In the genomic region with DNA sequence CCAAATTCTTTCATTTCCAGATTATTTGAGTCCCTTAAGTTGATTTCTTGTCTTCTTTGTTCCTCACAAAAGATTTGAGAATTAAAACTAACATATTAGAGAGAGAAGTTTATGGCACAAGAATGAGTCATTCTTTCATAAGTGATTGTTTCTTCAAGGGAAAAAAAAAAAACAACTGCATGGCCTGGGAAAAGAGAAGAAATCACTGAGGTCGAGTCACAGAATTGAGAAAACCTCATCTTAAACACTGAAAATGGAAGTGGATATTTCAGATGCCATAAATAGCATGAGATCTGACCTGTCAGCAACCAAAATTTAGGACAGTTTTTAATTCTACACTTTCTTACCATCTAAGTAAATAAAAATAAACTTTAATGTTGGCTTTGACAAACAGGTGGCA, we compare ENCODE assay signal across 19 cellular contexts.
DNase-seq lines count a peak whose midpoint lies in the region; ATAC-seq, FAIRE-seq and TF ChIP-seq lines count a peak whose summit lies in the region.
"Had no signal": no experiment of that assay in that cellular context is flagged by ENCODE, and none has a peak within 500 bp of the region (broad histone marks: within the 10 kb centered on the region; RNA-seq: fewer than 3 reads in every experiment).

No MANE protein-coding gene starts in this region.

- H3K9ac ChIP-seq in astrocyte (ENCODE audit: low read length) = no peak overlapping the region
- H3K9ac ChIP-seq: BLaER1 had no signal

- H3K4me3 Mint-ChIP-seq in astrocyte (ENCODE audit: unreplicated experiment) = no peak overlapping the region
- H3K4me3 Mint-ChIP-seq in stimulated activated naive CD8-positive, alpha-beta T cell treated with anti-CD3 and anti-CD28 coated beads, Interleukin-15, amount 100 ng/mL, for 72 hours = no peak overlapping the region
- H3K4me3 Mint-ChIP-seq in stimulated activated naive B cell treated with anti-CD40 and anti-IgM and Interleukin-4, amounts not matched to agents 10 μg/mL and 1 μg/mL and 100 μg/mL, for 72 hours = no peak overlapping the region
- H3K4me3 Mint-ChIP-seq: stimulated activated naive CD8-positive, alpha-beta T cell treated with anti-CD3 and anti-CD28 coated beads, Interleukin-15, Interleukin-2, amounts not matched to agents 100 ng/mL and 50 ng/mL, for 24 hours had no signal

- H3K9me3 Mint-ChIP-seq in astrocyte (ENCODE audit: unreplicated experiment) = no peaks in the 10 kb centered on the region
- H3K9me3 Mint-ChIP-seq in stimulated activated naive CD8-positive, alpha-beta T cell treated with anti-CD3 and anti-CD28 coated beads, Interleukin-15, amount 100 ng/mL, for 72 hours = peaks cover 0 to 10% of the 10 kb centered on the region in 2 donors
- peaks cover 0 to 4% of the 10 kb centered on the region in 2 donors for H3K9me3 Mint-ChIP-seq in stimulated activated naive B cell treated with anti-CD40 and anti-IgM and Interleukin-4, amounts not matched to agents 10 μg/mL and 1 μg/mL and 100 μg/mL, for 72 hours
- H3K9me3 Mint-ChIP-seq: stimulated activated naive CD8-positive, alpha-beta T cell treated with anti-CD3 and anti-CD28 coated beads, Interleukin-15, Interleukin-2, amounts not matched to agents 100 ng/mL and 50 ng/mL, for 24 hours had no signal

- no peak overlapping the region for H3K27ac Mint-ChIP-seq in astrocyte (ENCODE audit: unreplicated experiment)
- H3K27ac Mint-ChIP-seq in stimulated activated naive CD8-positive, alpha-beta T cell treated with anti-CD3 and anti-CD28 coated beads, Interleukin-15, amount 100 ng/mL, for 72 hours = no peak overlapping the region
- H3K27ac Mint-ChIP-seq in stimulated activated naive B cell treated with anti-CD40 and anti-IgM and Interleukin-4, amounts not matched to agents 10 μg/mL and 1 μg/mL and 100 μg/mL, for 72 hours = no peak overlapping the region
- H3K27ac Mint-ChIP-seq: stimulated activated naive CD8-positive, alpha-beta T cell treated with anti-CD3 and anti-CD28 coated beads, Interleukin-15, Interleukin-2, amounts not matched to agents 100 ng/mL and 50 ng/mL, for 24 hours had no signal

- DNase-seq in AG04450 (ENCODE audit: low read depth, low spot score) (peak; percentile 1), astrocyte (ENCODE audit: low read depth) (peak; percentile 45), foreskin melanocyte (peak; percentile 3), NCI-H1105 treated with DMSO at 0.1 percent for 48 hours (lab: John Stamatoyannopoulos, UW) (no peak)
- DNase-seq in stimulated activated naive CD8-positive, alpha-beta T cell treated with anti-CD3 and anti-CD28 coated beads, Interleukin-15, amount 100 ng/mL, for 72 hours = no peak
- no peak for DNase-seq in stimulated activated naive B cell treated with anti-CD40 and anti-IgM and Interleukin-4, amounts not matched to agents 10 μg/mL and 1 μg/mL and 100 μg/mL, for 72 hours
- DNase-seq: activated gamma-delta T cell treated with Interleukin-2 at 50 U/mL for 16 hours, DND-41, heart left ventricle, midbrain, NCI-H1436, NCI-H524, nucleus accumbens had no signal

- H2AFZ ChIP-seq in astrocyte (ENCODE audit: low read depth, low read length) = no peak overlapping the region

- no peaks in the 10 kb centered on the region for H3K27me3 Mint-ChIP-seq in astrocyte (ENCODE audit: low read depth, unreplicated experiment)
- no peaks in the 10 kb centered on the region for H3K27me3 Mint-ChIP-seq in stimulated activated naive CD8-positive, alpha-beta T cell treated with anti-CD3 and anti-CD28 coated beads, Interleukin-15, amount 100 ng/mL, for 72 hours
- H3K27me3 Mint-ChIP-seq in stimulated activated naive B cell treated with anti-CD40 and anti-IgM and Interleukin-4, amounts not matched to agents 10 μg/mL and 1 μg/mL and 100 μg/mL, for 72 hours = no peaks in the 10 kb centered on the region
- H3K27me3 Mint-ChIP-seq: stimulated activated naive CD8-positive, alpha-beta T cell treated with anti-CD3 and anti-CD28 coated beads, Interleukin-15, Interleukin-2, amounts not matched to agents 100 ng/mL and 50 ng/mL, for 24 hours had no signal

- no peaks in the 10 kb centered on the region for H3K9me3 ChIP-seq in AG04450 (ENCODE audit: control insufficient read depth, insufficient read depth, low read length)
- no peaks in the 10 kb centered on the region for H3K9me3 ChIP-seq in astrocyte (ENCODE audit: insufficient read depth, low read depth, low read length)
- H3K9me3 ChIP-seq: BLaER1, heart left ventricle had no signal

- H3K27me3 ChIP-seq in AG04450 (ENCODE audit: control insufficient read depth, insufficient read depth, low read length) = no peaks in the 10 kb centered on the region
- no peaks in the 10 kb centered on the region for H3K27me3 ChIP-seq in astrocyte (ENCODE audit: insufficient read depth, low read length)
- H3K27me3 ChIP-seq: BLaER1, heart left ventricle had no signal

- no peak overlapping the region for H3K4me3 ChIP-seq in AG04450 (ENCODE audit: low read depth, low read length)
- H3K4me3 ChIP-seq in astrocyte (ENCODE audit: insufficient read depth, low read depth, low read length) = no peak overlapping the region
- H3K4me3 ChIP-seq: BLaER1, heart left ventricle, skin epidermis had no signal

- no peak overlapping the region for H3K4me2 ChIP-seq in astrocyte (ENCODE audit: low read length)
- H3K4me2 ChIP-seq: BLaER1 had no signal

- peaks cover 13% of the 10 kb centered on the region for H3K4me1 Mint-ChIP-seq in astrocyte (ENCODE audit: low read depth, unreplicated experiment)
- peaks cover 14% of the 10 kb centered on the region for H3K4me1 Mint-ChIP-seq in stimulated activated naive CD8-positive, alpha-beta T cell treated with anti-CD3 and anti-CD28 coated beads, Interleukin-15, amount 100 ng/mL, for 72 hours
- peaks cover 0 to 6% of the 10 kb centered on the region in 2 donors for H3K4me1 Mint-ChIP-seq in stimulated activated naive B cell treated with anti-CD40 and anti-IgM and Interleukin-4, amounts not matched to agents 10 μg/mL and 1 μg/mL and 100 μg/mL, for 72 hours

- H4K20me1 ChIP-seq in astrocyte (ENCODE audit: insufficient read depth, low read length) = no peaks in the 10 kb centered on the region
- H4K20me1 ChIP-seq: BLaER1 had no signal

- peaks cover 7% of the 10 kb centered on the region for H3K36me3 Mint-ChIP-seq in astrocyte (ENCODE audit: low read depth, unreplicated experiment)
- H3K36me3 Mint-ChIP-seq in stimulated activated naive B cell treated with anti-CD40 and anti-IgM and Interleukin-4, amounts not matched to agents 10 μg/mL and 1 μg/mL and 100 μg/mL, for 72 hours = peaks cover 14 to 15% of the 10 kb centered on the region in 2 donors

- no peak for FAIRE-seq in astrocyte (lab: Jason Lieb, UNC)

- no peaks in the 10 kb centered on the region for H3K36me3 ChIP-seq in astrocyte (ENCODE audit: insufficient read depth, low read length)
- H3K36me3 ChIP-seq: BLaER1, heart left ventricle had no signal

- H3K79me2 ChIP-seq in astrocyte (ENCODE audit: insufficient read depth, low read length) = no peaks in the 10 kb centered on the region

- CTCF ChIA-PET in AG04450 (lab: Charles Lee) = no interaction called here

- ATAC-seq in GM18511 (IDR thresholded peaks at IDR 0.05; ENCODE audit: unreplicated experiment) (peak; percentile 58), GM21825 (IDR thresholded peaks at IDR 0.05; ENCODE audit: unreplicated experiment) (no peak)
- no peak for ATAC-seq in stimulated activated naive CD8-positive, alpha-beta T cell treated with anti-CD3 and anti-CD28 coated beads, Interleukin-15, amount 100 ng/mL, for 72 hours
- no peak for ATAC-seq in stimulated activated naive B cell treated with anti-CD40 and anti-IgM and Interleukin-4, amounts not matched to agents 10 μg/mL and 1 μg/mL and 100 μg/mL, for 72 hours (replicated peaks)
- ATAC-seq: heart left ventricle had no signal

- TF ChIP-seq CTCF in AG04450 (IDR thresholded peaks at IDR 0.05; ENCODE audit: low read depth, low read length) (no peak), astrocyte (IDR thresholded peaks at IDR 0.05; ENCODE audit: insufficient read depth, low read depth, low read length) (no peak)

- H3K27ac ChIP-seq in AG04450 (ENCODE audit: low read depth, low read length) = no peak overlapping the region
- no peak overlapping the region for H3K27ac ChIP-seq in astrocyte (ENCODE audit: low read depth, low read length)
- H3K27ac ChIP-seq: BLaER1, heart left ventricle, skin epidermis, VCaP had no signal

- POLR2A ChIA-PET in AG04450 (lab: Yijun Ruan, JAX) = no interaction called here

- H3K4me1 ChIP-seq in astrocyte (ENCODE audit: insufficient read depth, low read length) = no peaks in the 10 kb centered on the region
- H3K4me1 ChIP-seq: BLaER1, heart left ventricle had no signal

Comparison
In these comparisons a context has a peak if more than half of its experiments do, and no peak if none do; other contexts are left out.
1. DNase-seq: peak in AG04450 (single experiment), astrocyte (single experiment) and foreskin melanocyte (single experiment); none in stimulated activated naive CD8-positive, alpha-beta T cell treated with anti-CD3 and anti-CD28 coated beads, Interleukin-15, amount 100 ng/mL, for 72 hours (0 of 2), NCI-H1105 treated with DMSO at 0.1 percent for 48 hours (single experiment) and stimulated activated naive B cell treated with anti-CD40 and anti-IgM and Interleukin-4, amounts not matched to agents 10 μg/mL and 1 μg/mL and 100 μg/mL, for 72 hours (single experiment).